In genomic region chr12:34352098-34352497, GRCh38 we compare ENCODE assay signal across 21 cellular contexts.
DNase-seq lines count a peak whose midpoint lies in the region; ATAC-seq lines count a peak whose summit lies in the region.
"Had no signal": no experiment of that assay in that cellular context is flagged by ENCODE, and none has a peak within 500 bp of the region (broad histone marks: within the 10 kb centered on the region; RNA-seq: fewer than 3 reads in every experiment).

No MANE protein-coding gene starts in this region.

- peaks cover 100% of the 10 kb centered on the region for H3K27me3 ChIP-seq in NT2/D1 (ENCODE audit: insufficient read depth, insufficient read length)
- H3K27me3 ChIP-seq: BLaER1 had no signal

- peak overlapping the region; percentile 40 for H3K4me3 ChIP-seq in NT2/D1 (ENCODE audit: insufficient read length, low read depth)
- H3K4me3 ChIP-seq: BLaER1, GM12878 had no signal

- DNase-seq in NCI-H748 (lab: John Stamatoyannopoulos, UW; ENCODE audit: unreplicated experiment) (peak; percentile 36), NCI-H748 treated with DMSO at 0.1 percent for 48 hours (lab: John Stamatoyannopoulos, UW) (no peak), NT2/D1 (ENCODE audit: low read depth, low spot score) (no peak)
- DNase-seq in activated CD4-positive, CD25-positive, alpha-beta regulatory T cell treated with anti-CD3 and anti-CD28 coated beads, Interleukin-2, amount 50 U/mL, for 72 hours = no peak
- DNase-seq: 8988T; AML-193; BE2C; C1 segment of cervical spinal cord; CD4-positive, alpha-beta memory T cell; CD4-positive, CD25-positive, alpha-beta regulatory T cell; CD8-positive, alpha-beta memory T cell; COR-L47; DMS 273 treated with DMSO at 0.1 percent for 48 hours; DMS153; DMS79; DND-41; EL; GDM1 had no signal

- peak overlapping the region; percentile 73 for H3K9ac ChIP-seq in NT2/D1 (ENCODE audit: insufficient read length, low read depth)
- H3K9ac ChIP-seq: BLaER1 had no signal

- peaks cover 46% of the 10 kb centered on the region for H3K4me1 ChIP-seq in NT2/D1 (ENCODE audit: insufficient read depth, insufficient read length)
- H3K4me1 ChIP-seq: BE2C, BLaER1 had no signal

- no peak for ATAC-seq in GM21423 (IDR thresholded peaks at IDR 0.05; ENCODE audit: unreplicated experiment)
- ATAC-seq: GM12878 had no signal

- no peaks in the 10 kb centered on the region for H3K36me3 ChIP-seq in NT2/D1 (ENCODE audit: insufficient read depth, insufficient read length, low read length)
- H3K36me3 ChIP-seq: BE2C, BLaER1 had no signal

- no peaks in the 10 kb centered on the region for H3K9me3 ChIP-seq in NT2/D1 (ENCODE audit: insufficient read depth, low read length)
- H3K9me3 ChIP-seq: BE2C had no signal
